In genomic region chr11:69718147-69718546, GRCh38 we compare ENCODE assay signal across 8 cellular contexts. TPM values are rescaled to one million over a fixed set of nuclear protein-coding genes. Genes with fewer than 3 reads are reported as not detected.
A peak's percentile ranks its signal among the peaks of the same experiment; 100 is the strongest.
DNase-seq lines count a peak whose midpoint lies in the region; ATAC-seq and TF ChIP-seq lines count a peak whose summit lies in the region.

No MANE protein-coding gene starts in this region.

- intact Hi-C loops in psoas muscle (cut with DNase I) (no loop called here), posterior vena cava (cut with DNase I) (no loop called here)

- H3K9me3 Mint-ChIP-seq in chondrocyte (ENCODE audit: low read depth) = no peaks in the 10 kb centered on the region

- H3K36me3 ChIP-seq in psoas muscle (ENCODE audit: insufficient read depth in 1 of 2, low read depth in 1 of 2) = no peaks in the 10 kb centered on the region

- no peak overlapping the region for H3K27ac ChIP-seq in psoas muscle

- no peaks in the 10 kb centered on the region for H3K4me1 ChIP-seq in psoas muscle

- TF ChIP-seq CTCF in chondrocyte (IDR thresholded peaks at IDR 0.05) (peak; percentile 90), psoas muscle (IDR thresholded peaks at IDR 0.05) (peak; percentile 35)

- no peak overlapping the region for H3K4me3 ChIP-seq in psoas muscle

- no peak overlapping the region for H3K27ac Mint-ChIP-seq in chondrocyte (ENCODE audit: unreplicated experiment)

- no peak overlapping the region for H3K4me3 Mint-ChIP-seq in chondrocyte (ENCODE audit: unreplicated experiment)

- peaks cover 2% of the 10 kb centered on the region for H3K4me1 Mint-ChIP-seq in chondrocyte (ENCODE audit: low read depth)

- no peaks in the 10 kb centered on the region for H3K36me3 Mint-ChIP-seq in chondrocyte (ENCODE audit: low read depth)

- H3K9me3 ChIP-seq in psoas muscle = no peaks in the 10 kb centered on the region

- peak; percentile 16 for DNase-seq in stimulated activated CD4-positive, alpha-beta T cell treated with anti-CD3 and anti-CD28 coated beads, Interleukin-1b, Interleukin-23, amount 100 ng/mL, for 48 hours
- DNase-seq in stimulated activated CD4-positive, alpha-beta T cell treated with anti-CD3 and anti-CD28 coated beads, Interleukin-12 subunit alpha, Interleukin-12 subunit beta, amount 100 ng/mL, for 4 hours = no peak
- peak; percentile 91 for DNase-seq in NCI-H2171 (lab: John Stamatoyannopoulos, UW)
- DNase-seq in chondrocyte (ENCODE audit: low spot score) = no peak
- no peak for DNase-seq in psoas muscle
- no peak for DNase-seq in posterior vena cava (ENCODE audit: low spot score)

- peaks cover 31% of the 10 kb centered on the region for H3K27me3 Mint-ChIP-seq in chondrocyte (ENCODE audit: low read depth)

- H3K27me3 ChIP-seq in psoas muscle (ENCODE audit: insufficient read depth in 3 of 3, low read length in 2 of 3) = peaks cover 0 to 79% (median 18%) of the 10 kb centered on the region in 3 donors

- ATAC-seq in psoas muscle = no peak
- ATAC-seq in GM18909 (IDR thresholded peaks at IDR 0.05; ENCODE audit: poor library complexity, unreplicated experiment) = no peak
- no peak for ATAC-seq in GM21515 (IDR thresholded peaks at IDR 0.05; ENCODE audit: unreplicated experiment)

- WGBS in psoas muscle, 3 donors = 1 to 3% (median 2%) methylated on average over 13 of the region's 13 CpGs

RNA-seq across cellular contexts. Expression of gene FGF19, which starts 14.3 kb away (rescaled TPM):
- not detected in 3 replicates for total RNA-seq in chondrocyte
- not detected for total RNA-seq in psoas muscle
- not detected for polyA plus RNA-seq in psoas muscle
- not detected for total RNA-seq in posterior vena cava

RNA-seq across cellular contexts. Expression of gene LTO1, which starts 43.0 kb away (rescaled TPM):
- total RNA-seq in chondrocyte (15.5 to 21.9 TPM (median 16.2 TPM) in 3 replicates), psoas muscle (10 to 100 TPM in 1 of 4 donors, 1 to 10 TPM in 3; 8.5 to 15.5 (median 8.7) TPM), posterior vena cava (10 to 100 TPM; 17.2 to 18.5 TPM)
- polyA plus RNA-seq in psoas muscle = 10 to 100 TPM in 2 of 3 donors, 1 to 10 TPM in 1; 9.2 to 28.1 (median 21.0) TPM

RNA-seq across cellular contexts. Expression of gene FGF4, which starts 57.0 kb away (rescaled TPM):
- total RNA-seq in chondrocyte = not detected in 3 replicates
- total RNA-seq in psoas muscle = not detected
- not detected for polyA plus RNA-seq in psoas muscle
- not detected for total RNA-seq in posterior vena cava

Comparison
In these comparisons a context has a peak if more than half of its experiments do, and no peak if none do; other contexts are left out.
1. DNase-seq: peak in stimulated activated CD4-positive, alpha-beta T cell treated with anti-CD3 and anti-CD28 coated beads, Interleukin-1b, Interleukin-23, amount 100 ng/mL, for 48 hours (single experiment) and NCI-H2171 (single experiment); none in stimulated activated CD4-positive, alpha-beta T cell treated with anti-CD3 and anti-CD28 coated beads, Interleukin-12 subunit alpha, Interleukin-12 subunit beta, amount 100 ng/mL, for 4 hours (single experiment), chondrocyte (single experiment), psoas muscle (0 of 2) and posterior vena cava (single experiment).